Comparison of ENCODE assay signal across 21 cellular contexts in genomic region chr2:235191933-235192332, GRCh38.
DNase-seq lines count a peak whose midpoint lies in the region; ATAC-seq and TF ChIP-seq lines count a peak whose summit lies in the region.
"Had no signal": no experiment of that assay in that cellular context is flagged by ENCODE, and none has a peak within 500 bp of the region (broad histone marks: within the 10 kb centered on the region; RNA-seq: fewer than 3 reads in every experiment).

No MANE protein-coding gene starts in this region.

- H2BK120ac ChIP-seq in mesenchymal stem cell (ENCODE audit: low read depth, low read length), result no peak overlapping the region

- no peaks in the 10 kb centered on the region for H3K4me1 ChIP-seq in mesenchymal stem cell (ENCODE audit: control insufficient read depth, insufficient read depth, low read depth, low read length)
- H3K4me1 ChIP-seq in suprapubic skin, result no peaks in the 10 kb centered on the region
- H3K4me1 ChIP-seq: ascending aorta, BLaER1 had no signal

- H3K23ac ChIP-seq in mesenchymal stem cell (ENCODE audit: low read length in 2 of 2), result no peak overlapping the region

- H3K36me3 ChIP-seq in MG63, result no peaks in the 10 kb centered on the region
- H3K36me3 ChIP-seq in mesenchymal stem cell (ENCODE audit: control insufficient read depth in 1 of 2, insufficient read depth in 2 of 2, low read depth in 1 of 2, low read length in 2 of 2), result no peaks in the 10 kb centered on the region
- no peaks in the 10 kb centered on the region for H3K36me3 ChIP-seq in suprapubic skin
- H3K36me3 ChIP-seq: ascending aorta, BLaER1, neutrophil had no signal

- 91% methylated on average over 17 of the region's 17 CpGs for WGBS in mesenchymal stem cell
- 48% methylated on average over 17 of the region's 17 CpGs for WGBS in suprapubic skin

- peak overlapping the region; percentile 59 for H3K9ac ChIP-seq in mesenchymal stem cell (ENCODE audit: low read length)
- H3K9ac ChIP-seq: BLaER1 had no signal

- H3K14ac ChIP-seq in mesenchymal stem cell (ENCODE audit: low read length in 2 of 2), result no peak overlapping the region

- H2AFZ ChIP-seq in mesenchymal stem cell (ENCODE audit: low read depth, low read length), result no peak overlapping the region
- H2AFZ ChIP-seq: hepatocyte had no signal

- TF ChIP-seq CTCF in suprapubic skin (IDR thresholded peaks at IDR 0.05) (no peak), coronary artery (IDR thresholded peaks at IDR 0.05) (no peak)

- TF ChIP-seq POLR2A in suprapubic skin (IDR thresholded peaks at IDR 0.05), result no peak

- no peak overlapping the region for H4K8ac ChIP-seq in mesenchymal stem cell (ENCODE audit: low read length)

- H4K91ac ChIP-seq in mesenchymal stem cell (ENCODE audit: low read length), result no peak overlapping the region

- no peak overlapping the region for H3K4me2 ChIP-seq in mesenchymal stem cell (ENCODE audit: low read length, poor library complexity, severe bottlenecking)
- H3K4me2 ChIP-seq: BLaER1, hepatocyte had no signal

- H3K79me1 ChIP-seq in mesenchymal stem cell (replicated peaks; ENCODE audit: low read length, poor library complexity, severe bottlenecking), result no peaks in the 10 kb centered on the region

- no peak for TF ChIP-seq EP300 in suprapubic skin (IDR thresholded peaks at IDR 0.05)

- H3K27ac ChIP-seq in mesenchymal stem cell (ENCODE audit: low read length, poor library complexity, severe bottlenecking) (no peak overlapping the region), suprapubic skin (no peak overlapping the region), coronary artery (no peak overlapping the region)
- H3K27ac ChIP-seq: ascending aorta, BLaER1, hepatocyte, neutrophil had no signal

- H3K27me3 ChIP-seq in MG63 (no peaks in the 10 kb centered on the region), mesenchymal stem cell (ENCODE audit: control insufficient read depth in 1 of 2, insufficient read depth in 1 of 2, low read length in 2 of 2) (peaks cover 26 to 42% of the 10 kb centered on the region in 2 experiments), suprapubic skin (peaks cover 8% of the 10 kb centered on the region)
- H3K27me3 ChIP-seq: ascending aorta, BLaER1, hepatocyte, neutrophil had no signal

- H2BK15ac ChIP-seq in mesenchymal stem cell (ENCODE audit: low read depth, poor library complexity, severe bottlenecking), result no peak overlapping the region

- H3K18ac ChIP-seq in mesenchymal stem cell (ENCODE audit: low read depth in 1 of 2, low read length in 2 of 2), result no peak overlapping the region

- no peak overlapping the region for H2BK12ac ChIP-seq in mesenchymal stem cell (ENCODE audit: low read length in 2 of 2)

- no peak overlapping the region for H2BK5ac ChIP-seq in mesenchymal stem cell (ENCODE audit: low read depth, low read length, poor library complexity, severe bottlenecking)

- DNase-seq in MG63 (peak; percentile 56), fibroblast of gingiva (ENCODE audit: low read depth) (peak; percentile 49), mesenchymal stem cell (no peak), suprapubic skin (ENCODE audit: low spot score in 2 of 2) (no peak), SK-N-DZ (ENCODE audit: low spot score) (no peak), coronary artery (ENCODE audit: low spot score) (no peak)
- DNase-seq: activated B cell treated with CpG ODN at 0.5 μM for 24 hours; activated CD8-positive, alpha-beta T cell treated with anti-CD3 and anti-CD28 coated beads, Interleukin-2, amount 10 ng/mL, durations not matched to agents 7 days and 5 days; activated naive CD4-positive, alpha-beta T cell treated with anti-CD3 and anti-CD28 coated beads, Interleukin-2, amount 10 ng/mL, durations not matched to agents 7 days and 5 days; activated T-cell treated with anti-CD3 and anti-CD28 coated beads, Interleukin-2, amount 50 U/mL, for 4 hours; KBM-7; midbrain; NCI-H2029; NCI-H526 treated with DMSO at 0.1 percent for 48 hours; retina had no signal

- H3K9me3 ChIP-seq in MG63 (0 out of 2 replicates have a peak, but pooled peaks cover 2% of the 10 kb centered on the region), mesenchymal stem cell (ENCODE audit: control insufficient read depth, low read length) (peaks cover 4% of the 10 kb centered on the region), suprapubic skin (no peaks in the 10 kb centered on the region)
- H3K9me3 ChIP-seq: ascending aorta, neutrophil had no signal

- no peak overlapping the region for H3K4ac ChIP-seq in mesenchymal stem cell (ENCODE audit: low read depth in 1 of 2, low read length in 2 of 2)

- no peak for ATAC-seq in HG02763 (IDR thresholded peaks at IDR 0.05; ENCODE audit: unreplicated experiment)
- ATAC-seq: activated CD8-positive, alpha-beta T cell treated with anti-CD3 and anti-CD28 coated beads, Interleukin-2, amount 10 ng/mL, durations not matched to agents 7 days and 5 days; activated T-cell treated with anti-CD3 and anti-CD28 coated beads, Interleukin-2, amount 50 U/mL, for 4 hours; stimulated activated memory B cell treated with anti-CD40 and anti-IgM and Interleukin-4, amounts not matched to agents 10 μg/mL and 1 μg/mL and 100 μg/mL, for 72 hours had no signal

- no peak overlapping the region for H2AK5ac ChIP-seq in mesenchymal stem cell (ENCODE audit: low read length, severe bottlenecking)

- H3K4me3 ChIP-seq in MG63 (0 out of 2 replicates have a peak overlapping the region, but pooled peaks have one; percentile 5), mesenchymal stem cell (ENCODE audit: insufficient read depth in 1 of 2, low read depth in 1 of 2, low read length in 2 of 2) (peak overlapping the region in 1 of 2 experiments; percentile 74), suprapubic skin (peak overlapping the region; percentile 12), coronary artery (no peak overlapping the region)
- H3K4me3 ChIP-seq: ascending aorta, BLaER1, hepatocyte had no signal

Comparison
In these comparisons a context has a peak if more than half of its experiments do, and no peak if none do; other contexts are left out.
1. DNase-seq: peak in MG63 (single experiment) and fibroblast of gingiva (single experiment); none in mesenchymal stem cell (single experiment), suprapubic skin (0 of 2), SK-N-DZ (single experiment) and coronary artery (single experiment).